Comparison of ENCODE assay signal across 8 cellular contexts in the genomic region with DNA sequence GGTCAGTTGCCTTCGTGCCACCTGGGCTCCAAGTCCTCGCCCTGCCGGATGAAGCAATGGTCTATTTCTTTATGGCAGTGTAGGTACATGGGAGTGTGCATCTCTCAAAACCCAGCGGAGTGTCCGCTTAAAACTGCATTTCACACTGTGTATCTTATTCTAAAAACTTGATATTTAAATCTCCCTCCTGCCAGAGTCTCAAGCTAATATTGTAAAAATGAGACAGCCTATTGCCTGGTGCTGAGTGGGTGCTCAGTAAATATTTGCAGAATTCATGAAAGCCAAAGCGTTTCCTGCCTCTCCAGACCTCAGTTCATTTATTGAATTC. TPM values are rescaled to one million over a fixed set of nuclear protein-coding genes. Genes with fewer than 3 reads are reported as not detected.
DNase-seq lines count a peak whose midpoint lies in the region; ATAC-seq lines count a peak whose summit lies in the region.

No MANE protein-coding gene starts in this region.

- H3K27me3 Mint-ChIP-seq in naive B cell: no peaks in the 10 kb centered on the region

- no peaks in the 10 kb centered on the region for H3K9me3 Mint-ChIP-seq in naive B cell

- peak overlapping the region; percentile 57 for H3K4me3 ChIP-seq in Jurkat, Clone E6-1 (ENCODE audit: low read length)

- H3K4me3 Mint-ChIP-seq in naive B cell: peak overlapping the region; percentile 81 to 99 (median 90)

- H3K27ac Mint-ChIP-seq in naive B cell: peak overlapping the region in 4 of 6 donors; percentile 31 to 85 (median 69)

- peaks cover 0 to 7% of the 10 kb centered on the region in 2 donors for H3K36me3 Mint-ChIP-seq in naive B cell

- H3K4me1 Mint-ChIP-seq in naive B cell: peaks cover 25 to 30% (median 28%) of the 10 kb centered on the region in 3 donors

- peak; percentile 10 to 13 for ATAC-seq in naive B cell (ENCODE audit: low read depth in 2 of 2)
- no peak for ATAC-seq in HG03095 (IDR thresholded peaks at IDR 0.05; ENCODE audit: unreplicated experiment)
- ATAC-seq in HG03139 (IDR thresholded peaks at IDR 0.05; ENCODE audit: unreplicated experiment): no peak
- ATAC-seq in HG02642 (IDR thresholded peaks at IDR 0.05; ENCODE audit: poor library complexity, unreplicated experiment): no peak

- H3K27ac ChIP-seq in caudate nucleus (ENCODE audit: low read depth, low read length): peak overlapping the region; percentile 79

- DNase-seq in DMS53 (lab: John Stamatoyannopoulos, UW) (peak; percentile 69), caudate nucleus (lab: John Stamatoyannopoulos, UW) (no peak), naive B cell (no peak)
- DNase-seq in Jurkat, Clone E6-1 (ENCODE audit: low read depth, low spot score): no peak
- no peak for DNase-seq in activated CD8-positive, alpha-beta memory T cell treated with anti-CD3 and anti-CD28 coated beads, Interleukin-2, amount 50 U/mL, for 48 hours

RNA-seq across cellular contexts. Expression of a gene that starts 0.3 kb away (rescaled TPM):
- polyA plus RNA-seq in Jurkat, Clone E6-1 (2012; ENCODE audit: insufficient read depth, insufficient read length): 27.6 TPM
- polyA plus RNA-seq in naive B cell (ENCODE audit: low read depth in 6 of 6): 1 to 10 TPM; 1.7 to 5.5 (median 2.9) TPM

RNA-seq across cellular contexts. Expression of a gene that starts 14.5 kb away (rescaled TPM):
- not detected for polyA plus RNA-seq in Jurkat, Clone E6-1 (2012; ENCODE audit: insufficient read depth, insufficient read length)
- not detected for polyA plus RNA-seq in naive B cell (ENCODE audit: low read depth in 6 of 6)

RNA-seq across cellular contexts. Expression of a gene that starts 53.4 kb away (rescaled TPM):
- 30.8 TPM for polyA plus RNA-seq in Jurkat, Clone E6-1 (2012; ENCODE audit: insufficient read depth, insufficient read length)
- 1 to 10 TPM in 2 of 6 donors, under 1 TPM in 3, not detected in 1; 0.57 to 2.6 (median 0.82) TPM for polyA plus RNA-seq in naive B cell (ENCODE audit: low read depth in 6 of 6)

Comparison
In these comparisons a context has a peak if more than half of its experiments do, and no peak if none do; other contexts are left out.
1. ATAC-seq: peak in naive B cell (2 of 2); none in HG03095 (single experiment), HG03139 (single experiment) and HG02642 (single experiment).